ENCODE assay signal across 7 cellular contexts in genomic region chr2:30234180-30234971, GRCh38. TPM values are rescaled to one million over a fixed set of nuclear protein-coding genes. Genes with fewer than 3 reads are reported as not detected.
DNase-seq lines count a peak whose midpoint lies in the region; ATAC-seq and TF ChIP-seq lines count a peak whose summit lies in the region.

No MANE protein-coding gene starts in this region.

- H3K9me3 Mint-ChIP-seq in activated CD4-positive, alpha-beta memory T cell treated with anti-CD3 and anti-CD28 coated beads for 36 hours = no peaks in the 10 kb centered on the region

- H3K4me3 Mint-ChIP-seq in activated CD4-positive, alpha-beta memory T cell treated with anti-CD3 and anti-CD28 coated beads for 36 hours = peak overlapping the region; percentile 70

- peak overlapping the region; percentile 41 to 61 (median 52) for H3K27ac ChIP-seq in gastrocnemius medialis

- no peak for TF ChIP-seq CTCF in fibroblast of mammary gland (conservative IDR thresholded peaks at IDR 0.05; ENCODE audit: control insufficient read depth, insufficient read depth, low read depth, low read length)
- no peak for TF ChIP-seq CTCF in gastrocnemius medialis (IDR thresholded peaks at IDR 0.05 in 4 of 5, conservative IDR thresholded peaks at IDR 0.05 in 1 of 5)

- intact Hi-C loops in activated CD4-positive, alpha-beta memory T cell treated with anti-CD3 and anti-CD28 coated beads for 36 hours (cut with micrococcal nuclease) = loop anchor here (2.0 kb wide), 4 partner anchors 26 to 214 kb away; no protein-coding TSS in a partner anchor
- intact Hi-C loops in gastrocnemius medialis (cut with DNase I; ENCODE audit: low total_unique reads) = loop anchor here (10.0 kb wide), 1 partner anchor 170 kb away; no protein-coding TSS in a partner anchor

- H3K4me3 ChIP-seq in fibroblast of mammary gland (ENCODE audit: control insufficient read depth, low read depth, low read length) (no peak overlapping the region), gastrocnemius medialis (peak overlapping the region in 3 of 4 donors; percentile 18 to 79 (median 63))

- TF ChIP-seq POLR2A in gastrocnemius medialis (IDR thresholded peaks at IDR 0.05) = peak in 1 of 2 donors; percentile 34

- H3K27me3 ChIP-seq in gastrocnemius medialis = peaks cover 15 to 43% (median 32%) of the 10 kb centered on the region in 3 donors

- peak; percentile 67 for DNase-seq in HCEC 1CT
- DNase-seq in activated CD4-positive, alpha-beta memory T cell treated with anti-CD3 and anti-CD28 coated beads for 36 hours = peak; percentile 80
- DNase-seq in fibroblast of mammary gland (ENCODE audit: low read depth) = peak; percentile 87
- DNase-seq in gastrocnemius medialis = peak in 1 of 2 donors; percentile 35
- DNase-seq in left lobe of liver (ENCODE audit: low spot score) = no peak
- no peak for DNase-seq in SHP77 (lab: John Stamatoyannopoulos, UW)

- CTCF ChIA-PET in activated CD4-positive, alpha-beta memory T cell treated with anti-CD3 and anti-CD28 coated beads for 36 hours (lab: Charles Lee) = interaction anchor here (0.9 to 8.2 kb wide), 14 partner anchors 6 to 477 kb away, joined by 3 to 79 read pairs (median 4); partner anchors contain the start of gene LBH

- H3K9me3 ChIP-seq in gastrocnemius medialis = no peaks in the 10 kb centered on the region

- H3K36me3 ChIP-seq in gastrocnemius medialis = no peaks in the 10 kb centered on the region

- peaks cover 47% of the 10 kb centered on the region for H3K36me3 Mint-ChIP-seq in activated CD4-positive, alpha-beta memory T cell treated with anti-CD3 and anti-CD28 coated beads for 36 hours

- peaks cover 13 to 18% of the 10 kb centered on the region in 2 donors for H3K4me1 ChIP-seq in gastrocnemius medialis

- ATAC-seq in gastrocnemius medialis (no peak), left lobe of liver (no peak), GM19467 (IDR thresholded peaks at IDR 0.05; ENCODE audit: unreplicated experiment) (no peak)

- POLR2A ChIA-PET in activated CD4-positive, alpha-beta memory T cell treated with anti-CD3 and anti-CD28 coated beads for 36 hours (lab: Charles Lee) = interaction anchor here (0.6 to 8.8 kb wide), 9 partner anchors 8 to 225 kb away, joined by 3 to 114 read pairs (median 19); partner anchors contain the start of genes LCLAT1 and YPEL5

- H3K4me1 Mint-ChIP-seq in activated CD4-positive, alpha-beta memory T cell treated with anti-CD3 and anti-CD28 coated beads for 36 hours (ENCODE audit: low read depth) = peaks cover 71% of the 10 kb centered on the region

- no peaks in the 10 kb centered on the region for H3K27me3 Mint-ChIP-seq in activated CD4-positive, alpha-beta memory T cell treated with anti-CD3 and anti-CD28 coated beads for 36 hours

- H3K27ac Mint-ChIP-seq in activated CD4-positive, alpha-beta memory T cell treated with anti-CD3 and anti-CD28 coated beads for 36 hours = peak overlapping the region; percentile 94

- in situ Hi-C loops in gastrocnemius medialis (cut with MboI; ENCODE audit: low sequenced_read_pairs in 4 of 4) = loop anchor here in 1 of 4 donors (25.0 kb wide), 1 partner anchor 228 kb away; no protein-coding TSS in a partner anchor

RNA-seq across cellular contexts. Expression of gene LBH, which starts 3.0 kb away (rescaled TPM):
- 100 to 1,000 TPM; 109 to 112 TPM for total RNA-seq in activated CD4-positive, alpha-beta memory T cell treated with anti-CD3 and anti-CD28 coated beads for 36 hours
- total RNA-seq in gastrocnemius medialis (10 to 100 TPM in 2 of 4 donors, 1 to 10 TPM in 2; 5.4 to 37.6 (median 12.5) TPM), left lobe of liver (7.6 TPM)

Comparison
In these comparisons a context has a peak if more than half of its experiments do, and no peak if none do; other contexts are left out.
1. DNase-seq: peak in HCEC 1CT (single experiment), activated CD4-positive, alpha-beta memory T cell treated with anti-CD3 and anti-CD28 coated beads for 36 hours (single experiment) and fibroblast of mammary gland (single experiment); none in left lobe of liver (single experiment) and SHP77 (0 of 2).